33 cellular contexts compared by ENCODE assay signal in the genomic region with DNA sequence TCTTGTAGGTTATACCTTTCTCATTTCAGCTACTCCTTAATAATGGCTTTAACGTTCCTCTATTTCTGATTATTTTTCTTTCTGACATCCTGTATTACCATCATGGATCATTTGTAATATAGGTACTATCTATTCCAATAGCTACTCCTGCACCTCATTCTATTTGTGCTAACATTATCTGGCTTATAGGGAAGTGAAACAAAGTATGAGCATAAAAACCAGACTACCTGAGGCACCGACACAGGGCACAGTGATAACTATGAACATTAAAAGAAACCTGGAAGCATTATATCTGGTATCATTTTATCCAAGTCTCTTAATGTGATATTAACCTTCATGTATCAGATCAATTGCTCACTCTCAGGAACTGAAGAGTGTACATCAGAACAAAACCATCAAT.
"Had no signal": no experiment of that assay in that cellular context is flagged by ENCODE, and none has a peak within 500 bp of the region (broad histone marks: within the 10 kb centered on the region; RNA-seq: fewer than 3 reads in every experiment).

No MANE protein-coding gene starts in this region.

- H3K36me3 ChIP-seq: MG63 had no signal

- DNase-seq: Karpas-422, Kasumi-1, MG63, MM.1S, MV-4-11, NCI-H1048, NCI-H1092, NCI-H1092 treated with DMSO at 0.1 percent for 48 hours, NCI-H1105, NCI-H1105 treated with DMSO at 0.1 percent for 48 hours, NCI-H1417 treated with DMSO at 0.1 percent for 48 hours, NCI-H1436, NCI-H1436 treated with DMSO at 0.1 percent for 48 hours, NCI-H146, NCI-H1694, NCI-H1694 treated with DMSO at 0.1 percent for 48 hours, NCI-H187, NCI-H187 treated with DMSO at 0.1 percent for 48 hours, NCI-H1930, NCI-H2029, NCI-H2029 treated with DMSO at 0.1 percent for 48 hours, NCI-H2081 treated with DMSO at 0.1 percent for 48 hours, NCI-H2107, NCI-H2171, NCI-H2227 treated with DMSO at 0.1 percent for 48 hours, NCI-H226, NCI-H345, NCI-H446 treated with DMSO at 0.1 percent for 48 hours, NCI-H510A, NCI-H510A treated with DMSO at 0.1 percent for 48 hours, NCI-H524, NCI-H524 treated with DMSO at 0.1 percent for 48 hours, NCI-H526 had no signal

- H3K4me3 ChIP-seq: MG63 had no signal

- H3K9me3 ChIP-seq: MG63 had no signal

- H3K27me3 ChIP-seq: MG63 had no signal
